In the genomic region with DNA sequence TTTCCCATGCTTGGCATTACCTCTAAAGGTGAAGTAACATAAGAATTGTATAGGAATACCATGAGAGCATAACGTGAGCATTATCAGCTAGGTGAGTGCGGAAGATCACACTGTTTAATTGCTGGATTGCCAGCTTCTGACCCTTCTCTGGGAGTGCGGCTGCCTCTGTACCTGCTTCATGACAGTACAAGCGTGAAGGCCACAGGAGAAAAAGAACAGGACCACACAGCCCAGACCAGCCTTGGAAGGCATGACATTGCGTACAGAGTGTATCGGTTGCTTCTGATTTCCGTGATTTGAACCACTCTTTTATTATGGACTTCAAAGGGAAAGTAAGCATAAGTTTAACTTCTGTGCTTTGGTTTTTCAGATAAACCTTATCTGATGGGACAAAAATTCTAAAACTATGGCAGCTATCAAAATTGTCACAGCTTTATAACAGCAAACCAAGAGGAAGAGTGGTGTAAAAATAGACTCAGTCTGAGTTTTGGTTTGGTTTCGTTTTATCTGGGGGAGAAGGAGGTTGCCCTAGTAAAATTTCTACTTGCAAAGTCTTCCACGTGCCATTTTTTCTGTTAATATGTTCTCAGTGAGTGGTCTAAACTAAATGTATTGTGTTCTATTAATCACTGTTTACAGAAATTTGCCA, we compare ENCODE assay signal across 12 cellular contexts.
DNase-seq lines count a peak whose midpoint lies in the region; ATAC-seq and TF ChIP-seq lines count a peak whose summit lies in the region.
"Had no signal": no experiment of that assay in that cellular context is flagged by ENCODE, and none has a peak within 500 bp of the region (broad histone marks: within the 10 kb centered on the region; RNA-seq: fewer than 3 reads in every experiment).

No MANE protein-coding gene starts in this region.

- peak; percentile 61 for ATAC-seq in Right ventricle myocardium inferior
- no peak for ATAC-seq in HG02588 (IDR thresholded peaks at IDR 0.05; ENCODE audit: unreplicated experiment)

- TF ChIP-seq CTCF in KMS-11 (conservative IDR thresholded peaks at IDR 0.05; ENCODE audit: low read depth, low read length) (no peak), cardiac muscle cell (IDR thresholded peaks at IDR 0.05; ENCODE audit: low read depth, low read length) (no peak), uterus (IDR thresholded peaks at IDR 0.05) (no peak), testis (IDR thresholded peaks at IDR 0.05) (no peak)

- TF ChIP-seq POLR2A in uterus (IDR thresholded peaks at IDR 0.05) = no peak
- no peak for TF ChIP-seq POLR2A in testis (IDR thresholded peaks at IDR 0.05)

- no peaks in the 10 kb centered on the region for H3K36me3 ChIP-seq in KMS-11 (ENCODE audit: insufficient read depth)
- H3K36me3 ChIP-seq in cardiac muscle cell = peaks cover 4% of the 10 kb centered on the region
- no peaks in the 10 kb centered on the region for H3K36me3 ChIP-seq in uterus
- H3K36me3 ChIP-seq in testis (ENCODE audit: low read depth, missing control alignments) = no peaks in the 10 kb centered on the region

- peak overlapping the region; percentile 75 for H3K4me2 ChIP-seq in KMS-11

- no peak for DNase-seq in Right ventricle myocardium inferior (ENCODE audit: missing footprints)
- DNase-seq in cardiac septum (ENCODE audit: low spot score) = no peak
- no peak for DNase-seq in cardiac muscle cell (ENCODE audit: low read depth in 1 of 2, low spot score in 1 of 2)
- no peak for DNase-seq in uterus
- no peak for DNase-seq in COLO829 (ENCODE audit: low spot score)
- no peak for DNase-seq in testis
- DNase-seq: BE2C; effector CD4-positive, alpha-beta T cell; NCI-H524 treated with DMSO at 0.1 percent for 48 hours; stimulated activated CD4-positive, alpha-beta T cell treated with anti-CD3 and anti-CD28 coated beads, Interleukin-2, amount 100 ng/mL, for 24 hours had no signal

- H3K9me3 ChIP-seq in cardiac muscle cell (ENCODE audit: low read depth) (no peaks in the 10 kb centered on the region), uterus (no peaks in the 10 kb centered on the region), testis (no peaks in the 10 kb centered on the region)
- H3K9me3 ChIP-seq: BE2C had no signal

- 85 to 87% methylated on average over 9 of the region's 9 CpGs for WGBS in testis, 2 donors

- intact Hi-C loops in Right ventricle myocardium inferior (cut with DNase I) = no loop called here
- intact Hi-C loops in cardiac septum (cut with DNase I) = no loop called here
- intact Hi-C loops in uterus (cut with DNase I; ENCODE audit: low total_unique reads) = loop anchor here (10.0 kb wide), 1 partner anchor 132 kb away; a partner anchor contains a TSS
- intact Hi-C loops in testis (cut with DNase I; ENCODE audit: low total_unique reads) = no loop called here

- no peak overlapping the region for H3K9ac ChIP-seq in KMS-11

- H4K20me1 ChIP-seq in KMS-11 (ENCODE audit: insufficient read depth) = peaks cover 4% of the 10 kb centered on the region; the same call in 1 of the 2 replicates

- H3K27me3 ChIP-seq in KMS-11 (ENCODE audit: insufficient read depth, low read depth) (no peaks in the 10 kb centered on the region), cardiac muscle cell (no peaks in the 10 kb centered on the region), uterus (no peaks in the 10 kb centered on the region), testis (no peaks in the 10 kb centered on the region)
- H3K27me3 ChIP-seq: BE2C had no signal

- H2AFZ ChIP-seq in KMS-11 (ENCODE audit: low read depth) = no peak overlapping the region

- H3K27ac ChIP-seq in KMS-11 (peak overlapping the region; percentile 48; the same call in 1 of the 2 replicates), cardiac muscle cell (peak overlapping the region; percentile 47), uterus (peak overlapping the region; percentile 9 to 87), testis (no peak overlapping the region)

- H3K4me3 ChIP-seq in KMS-11 (IDR thresholded peaks at IDR 0.05; ENCODE audit: insufficient read depth, low read depth, low read length) = no peak overlapping the region
- H3K4me3 ChIP-seq in cardiac muscle cell = no peak overlapping the region
- H3K4me3 ChIP-seq in uterus = no peak overlapping the region
- no peak overlapping the region for H3K4me3 ChIP-seq in testis

- H3K4me1 ChIP-seq in KMS-11 (ENCODE audit: low read depth, poor library complexity, severe bottlenecking) = peaks cover 67% of the 10 kb centered on the region
- H3K4me1 ChIP-seq in cardiac muscle cell (ENCODE audit: low read depth) = peaks cover 18% of the 10 kb centered on the region
- H3K4me1 ChIP-seq in uterus = peaks cover 5 to 9% of the 10 kb centered on the region in 2 donors
- H3K4me1 ChIP-seq in testis = no peaks in the 10 kb centered on the region

- peaks cover 95% of the 10 kb centered on the region; the same call in 1 of the 2 replicates for H3K79me2 ChIP-seq in KMS-11 (ENCODE audit: insufficient read depth, low read depth)

Comparison
In these comparisons a context has a peak if more than half of its experiments do, and no peak if none do; other contexts are left out.
1. H3K27ac ChIP-seq: peak in KMS-11 (single experiment), cardiac muscle cell (single experiment) and uterus (2 of 2); none in testis (0 of 2).